Comparison of ENCODE assay signal across 23 cellular contexts in the genomic region with DNA sequence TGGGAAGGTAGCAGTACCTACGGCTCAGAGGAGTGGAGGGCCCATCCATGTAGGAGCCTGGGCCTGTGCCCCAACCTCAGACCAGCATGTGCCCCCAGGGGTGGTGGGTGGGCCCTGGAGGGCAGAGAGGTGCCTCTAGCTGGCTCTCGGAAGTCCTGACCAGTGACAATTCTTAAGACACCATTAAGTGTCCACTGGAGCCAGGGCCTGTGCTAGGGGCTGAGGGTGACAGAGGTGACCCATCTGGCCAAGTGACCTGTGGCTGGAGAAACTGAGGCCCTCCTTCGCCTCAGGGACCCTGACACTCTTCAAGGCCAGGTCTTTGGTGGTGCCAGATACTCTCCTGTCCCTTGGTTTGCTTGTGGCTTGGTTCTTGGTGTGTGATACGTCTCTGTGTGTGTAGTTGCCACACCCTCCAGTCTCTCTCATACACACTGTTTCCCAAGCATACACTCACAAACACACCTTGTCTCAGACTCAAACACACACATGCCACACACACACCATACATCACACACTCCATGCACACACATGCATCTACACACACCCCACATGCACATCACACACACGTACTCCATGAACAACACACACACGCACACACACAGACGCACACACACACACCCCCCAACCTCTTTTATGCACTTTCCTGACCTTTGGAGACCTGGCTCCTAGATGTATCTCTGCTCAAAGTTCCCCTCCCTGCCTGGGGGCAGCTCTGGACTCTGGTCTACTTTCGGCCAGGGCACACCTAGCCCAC. TPM values are rescaled to one million over a fixed set of nuclear protein-coding genes. Genes with fewer than 3 reads are reported as not detected.
DNase-seq lines count a peak whose midpoint lies in the region; ATAC-seq and TF ChIP-seq lines count a peak whose summit lies in the region.
"Had no signal": no experiment of that assay in that cellular context is flagged by ENCODE, and none has a peak within 500 bp of the region (broad histone marks: within the 10 kb centered on the region; RNA-seq: fewer than 3 reads in every experiment).

No MANE protein-coding gene starts in this region.

- H3K4me3 Mint-ChIP-seq in T-helper 17 cell: peak overlapping the region; percentile 78

- H3K4me1 ChIP-seq in iPS-18a (ENCODE audit: control insufficient read depth, low read depth, low read length) (no peaks in the 10 kb centered on the region), sigmoid colon (peaks cover 0 to 10% (median 7%) of the 10 kb centered on the region in 4 donors)
- H3K4me1 ChIP-seq: adrenal gland, parathyroid adenoma had no signal

- H3K9ac ChIP-seq in iPS-18a (ENCODE audit: low read length): no peak overlapping the region
- H3K9ac ChIP-seq: parathyroid adenoma, SK-N-SH had no signal

- peak; percentile 58 for DNase-seq in activated effector memory CD4-positive, alpha-beta T cell treated with anti-CD3 and anti-CD28 coated beads, Interleukin-2, amount 50 U/mL, for 16 hours
- DNase-seq in activated effector memory CD4-positive, alpha-beta T cell treated with Interleukin-2 at 50 U/mL for 16 hours: no peak
- DNase-seq in T-helper 17 cell: no peak
- peak; percentile 30 for DNase-seq in sigmoid colon
- DNase-seq in glomerular visceral epithelial cell (ENCODE audit: extremely low spot score): no peak
- DNase-seq in T-helper 9 cell: no peak
- DNase-seq: effector memory CD4-positive, alpha-beta T cell; left colon; NCI-H1417 treated with DMSO at 0.1 percent for 48 hours; NCI-H2171 treated with DMSO at 0.1 percent for 48 hours; NCI-H82; stimulated activated CD4-positive, alpha-beta T cell treated with anti-CD3 and anti-CD28 coated beads, Interleukin-4, amount 100 ng/mL, for 24 hours had no signal

- 68 to 85% methylated on average over 8 of the region's 8 CpGs for WGBS in sigmoid colon, 2 donors

- H3K36me3 ChIP-seq in iPS-18a (ENCODE audit: control insufficient read depth, low read depth, low read length) (no peaks in the 10 kb centered on the region), sigmoid colon (no peaks in the 10 kb centered on the region)
- H3K36me3 ChIP-seq: adrenal gland, suprapubic skin had no signal

- no peak for TF ChIP-seq POLR2A in sigmoid colon (IDR thresholded peaks at IDR 0.05)

- H3K4me3 ChIP-seq in iPS-18a (ENCODE audit: low read length) (peak overlapping the region; percentile 55), sigmoid colon (peak overlapping the region in 1 of 4 donors; percentile 39)
- H3K4me3 ChIP-seq: hepatocyte had no signal

- no peak for TF ChIP-seq EP300 in sigmoid colon (IDR thresholded peaks at IDR 0.05)

- H3K27me3 Mint-ChIP-seq in T-helper 17 cell: peaks cover 36% of the 10 kb centered on the region

- no peak overlapping the region for H3K27ac ChIP-seq in iPS-18a (ENCODE audit: low read length)
- no peak overlapping the region for H3K27ac ChIP-seq in sigmoid colon
- H3K27ac ChIP-seq: 22Rv1, hepatocyte, parathyroid adenoma, suprapubic skin had no signal

- no peak for TF ChIP-seq CTCF in sigmoid colon (IDR thresholded peaks at IDR 0.05)

- H3K27ac Mint-ChIP-seq in T-helper 17 cell: no peak overlapping the region

- ATAC-seq in T-helper 17 cell (no peak), GM21619 (IDR thresholded peaks at IDR 0.05; ENCODE audit: unreplicated experiment) (no peak)
- ATAC-seq: left colon had no signal

- intact Hi-C loops in sigmoid colon (cut with DNase I): no loop called here

- peaks cover 9% of the 10 kb centered on the region for H3K36me3 Mint-ChIP-seq in T-helper 17 cell (ENCODE audit: low read depth)

- peaks cover 27% of the 10 kb centered on the region for H3K4me1 Mint-ChIP-seq in T-helper 17 cell

- H3K27me3 ChIP-seq in iPS-18a (ENCODE audit: control insufficient read depth, insufficient read depth, low read length): peaks cover 28% of the 10 kb centered on the region
- peaks cover 8 to 34% (median 18%) of the 10 kb centered on the region in 3 donors for H3K27me3 ChIP-seq in sigmoid colon

- H3K9me3 ChIP-seq in T-helper 17 cell (ENCODE audit: control insufficient read depth, low read length, poor library complexity, severe bottlenecking): no peaks in the 10 kb centered on the region
- no peaks in the 10 kb centered on the region for H3K9me3 ChIP-seq in iPS-18a (ENCODE audit: control insufficient read depth, low read depth, low read length)
- H3K9me3 ChIP-seq in sigmoid colon: no peaks in the 10 kb centered on the region
- H3K9me3 ChIP-seq: adrenal gland, SK-N-SH, suprapubic skin had no signal

RNA-seq across cellular contexts. Expression of a gene that starts 0.9 kb away (rescaled TPM):
- under 1 TPM; 0.65 to 0.76 TPM for total RNA-seq in T-helper 17 cell
- 10 to 100 TPM; 18.4 to 57.8 (median 33.7) TPM for total RNA-seq in sigmoid colon
- 10 to 100 TPM in 1 of 3 donors, 1 to 10 TPM in 2; 2.5 to 26.0 (median 4.8) TPM for polyA plus RNA-seq in sigmoid colon
- total RNA-seq: G401, hepatocyte, HT1080 had no signal
- polyA plus RNA-seq: BJ, hepatocyte, SK-N-SH had no signal

RNA-seq across cellular contexts. Expression of a gene that starts 45.2 kb away (rescaled TPM):
- 10 to 100 TPM; 63.6 to 85.1 TPM for total RNA-seq in T-helper 17 cell
- total RNA-seq in sigmoid colon: 10 to 100 TPM; 40.3 to 57.1 (median 46.8) TPM
- 10 to 100 TPM; 31.8 to 80.1 (median 44.6) TPM for polyA plus RNA-seq in sigmoid colon

Comparison
In these comparisons a context has a peak if more than half of its experiments do, and no peak if none do; other contexts are left out.
1. DNase-seq: peak in activated effector memory CD4-positive, alpha-beta T cell treated with anti-CD3 and anti-CD28 coated beads, Interleukin-2, amount 50 U/mL, for 16 hours (single experiment) and sigmoid colon (single experiment); none in activated effector memory CD4-positive, alpha-beta T cell treated with Interleukin-2 at 50 U/mL for 16 hours (single experiment), T-helper 17 cell (0 of 3), glomerular visceral epithelial cell (single experiment) and T-helper 9 cell (single experiment).
2. RNA of a gene that starts 0.9 kb away (total RNA-seq): 18.4 to 57.8 TPM in sigmoid colon; 0.65 to 0.76 TPM in T-helper 17 cell; every median in the first group is over 10 times any median in the second.